ENCODE assay signal across 2 cellular contexts in the genomic region with DNA sequence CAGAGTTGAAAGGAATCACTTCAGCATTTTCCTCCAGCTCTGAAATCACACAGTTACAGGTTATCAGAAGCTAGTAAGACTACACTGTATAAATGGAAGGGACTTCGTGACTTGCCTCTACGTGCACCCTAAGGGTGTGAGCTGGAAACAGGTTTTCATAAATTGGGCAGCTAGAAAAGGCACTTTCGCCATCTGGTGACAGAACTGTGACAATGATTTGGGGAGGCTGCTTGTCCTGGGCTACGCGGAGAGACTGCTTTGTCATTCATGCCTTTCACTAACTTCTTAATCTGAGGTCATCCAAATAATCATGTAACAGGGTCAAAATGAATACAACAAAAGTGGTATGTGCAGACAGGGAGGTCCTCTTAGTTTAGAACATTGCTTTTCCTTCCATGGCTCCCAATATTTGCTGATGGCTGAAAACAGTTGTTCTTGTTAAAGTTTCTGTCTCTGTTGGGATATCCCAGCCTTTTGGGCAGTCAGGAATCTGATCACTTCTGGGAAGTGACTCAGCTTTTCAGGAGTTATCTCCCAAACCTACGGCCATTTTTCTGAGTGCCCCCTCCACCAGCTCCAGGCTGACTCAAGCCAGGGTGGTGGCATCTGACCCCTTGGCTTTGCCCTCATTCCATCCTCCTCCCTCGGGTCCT.
A peak's percentile ranks its signal among the peaks of the same experiment; 100 is the strongest.
TF ChIP-seq lines count a peak whose summit lies in the region.

No MANE protein-coding gene starts in this region.

TF ChIP-seq in GM23338, 12 proteins besides CTCF, POLR2A, EP300 and RAD21:
- TF ChIP-seq JUNB (IDR thresholded peaks at IDR 0.05; ENCODE audit: unreplicated experiment) = no peak
- no peak for TF ChIP-seq ZNF114 (CRISPR knock-in tag; IDR thresholded peaks at IDR 0.05)
- no peak for TF ChIP-seq EZH2 (IDR thresholded peaks at IDR 0.05; ENCODE audit: low read depth, unreplicated experiment)
- TF ChIP-seq EZH2phosphoT487 (IDR thresholded peaks at IDR 0.05; ENCODE audit: unreplicated experiment) = no peak
- no peak for TF ChIP-seq NANOG (IDR thresholded peaks at IDR 0.05; ENCODE audit: borderline replicate concordance)
- TF ChIP-seq, protein P1, sequence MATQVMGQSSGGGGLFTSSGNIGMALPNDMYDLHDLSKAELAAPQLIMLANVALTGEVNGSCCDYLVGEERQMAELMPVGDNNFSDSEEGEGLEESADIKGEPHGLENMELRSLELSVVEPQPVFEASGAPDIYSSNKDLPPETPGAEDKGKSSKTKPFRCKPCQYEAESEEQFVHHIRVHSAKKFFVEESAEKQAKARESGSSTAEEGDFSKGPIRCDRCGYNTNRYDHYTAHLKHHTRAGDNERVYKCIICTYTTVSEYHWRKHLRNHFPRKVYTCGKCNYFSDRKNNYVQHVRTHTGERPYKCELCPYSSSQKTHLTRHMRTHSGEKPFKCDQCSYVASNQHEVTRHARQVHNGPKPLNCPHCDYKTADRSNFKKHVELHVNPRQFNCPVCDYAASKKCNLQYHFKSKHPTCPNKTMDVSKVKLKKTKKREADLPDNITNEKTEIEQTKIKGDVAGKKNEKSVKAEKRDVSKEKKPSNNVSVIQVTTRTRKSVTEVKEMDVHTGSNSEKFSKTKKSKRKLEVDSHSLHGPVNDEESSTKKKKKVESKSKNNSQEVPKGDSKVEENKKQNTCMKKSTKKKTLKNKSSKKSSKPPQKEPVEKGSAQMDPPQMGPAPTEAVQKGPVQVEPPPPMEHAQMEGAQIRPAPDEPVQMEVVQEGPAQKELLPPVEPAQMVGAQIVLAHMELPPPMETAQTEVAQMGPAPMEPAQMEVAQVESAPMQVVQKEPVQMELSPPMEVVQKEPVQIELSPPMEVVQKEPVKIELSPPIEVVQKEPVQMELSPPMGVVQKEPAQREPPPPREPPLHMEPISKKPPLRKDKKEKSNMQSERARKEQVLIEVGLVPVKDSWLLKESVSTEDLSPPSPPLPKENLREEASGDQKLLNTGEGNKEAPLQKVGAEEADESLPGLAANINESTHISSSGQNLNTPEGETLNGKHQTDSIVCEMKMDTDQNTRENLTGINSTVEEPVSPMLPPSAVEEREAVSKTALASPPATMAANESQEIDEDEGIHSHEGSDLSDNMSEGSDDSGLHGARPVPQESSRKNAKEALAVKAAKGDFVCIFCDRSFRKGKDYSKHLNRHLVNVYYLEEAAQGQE (IDR thresholded peaks at IDR 0.05; ENCODE audit: unreplicated experiment) = no peak
- no peak for TF ChIP-seq ZNF331 (CRISPR knock-in tag; IDR thresholded peaks at IDR 0.05; ENCODE audit: low read depth)
- TF ChIP-seq, protein P2, sequence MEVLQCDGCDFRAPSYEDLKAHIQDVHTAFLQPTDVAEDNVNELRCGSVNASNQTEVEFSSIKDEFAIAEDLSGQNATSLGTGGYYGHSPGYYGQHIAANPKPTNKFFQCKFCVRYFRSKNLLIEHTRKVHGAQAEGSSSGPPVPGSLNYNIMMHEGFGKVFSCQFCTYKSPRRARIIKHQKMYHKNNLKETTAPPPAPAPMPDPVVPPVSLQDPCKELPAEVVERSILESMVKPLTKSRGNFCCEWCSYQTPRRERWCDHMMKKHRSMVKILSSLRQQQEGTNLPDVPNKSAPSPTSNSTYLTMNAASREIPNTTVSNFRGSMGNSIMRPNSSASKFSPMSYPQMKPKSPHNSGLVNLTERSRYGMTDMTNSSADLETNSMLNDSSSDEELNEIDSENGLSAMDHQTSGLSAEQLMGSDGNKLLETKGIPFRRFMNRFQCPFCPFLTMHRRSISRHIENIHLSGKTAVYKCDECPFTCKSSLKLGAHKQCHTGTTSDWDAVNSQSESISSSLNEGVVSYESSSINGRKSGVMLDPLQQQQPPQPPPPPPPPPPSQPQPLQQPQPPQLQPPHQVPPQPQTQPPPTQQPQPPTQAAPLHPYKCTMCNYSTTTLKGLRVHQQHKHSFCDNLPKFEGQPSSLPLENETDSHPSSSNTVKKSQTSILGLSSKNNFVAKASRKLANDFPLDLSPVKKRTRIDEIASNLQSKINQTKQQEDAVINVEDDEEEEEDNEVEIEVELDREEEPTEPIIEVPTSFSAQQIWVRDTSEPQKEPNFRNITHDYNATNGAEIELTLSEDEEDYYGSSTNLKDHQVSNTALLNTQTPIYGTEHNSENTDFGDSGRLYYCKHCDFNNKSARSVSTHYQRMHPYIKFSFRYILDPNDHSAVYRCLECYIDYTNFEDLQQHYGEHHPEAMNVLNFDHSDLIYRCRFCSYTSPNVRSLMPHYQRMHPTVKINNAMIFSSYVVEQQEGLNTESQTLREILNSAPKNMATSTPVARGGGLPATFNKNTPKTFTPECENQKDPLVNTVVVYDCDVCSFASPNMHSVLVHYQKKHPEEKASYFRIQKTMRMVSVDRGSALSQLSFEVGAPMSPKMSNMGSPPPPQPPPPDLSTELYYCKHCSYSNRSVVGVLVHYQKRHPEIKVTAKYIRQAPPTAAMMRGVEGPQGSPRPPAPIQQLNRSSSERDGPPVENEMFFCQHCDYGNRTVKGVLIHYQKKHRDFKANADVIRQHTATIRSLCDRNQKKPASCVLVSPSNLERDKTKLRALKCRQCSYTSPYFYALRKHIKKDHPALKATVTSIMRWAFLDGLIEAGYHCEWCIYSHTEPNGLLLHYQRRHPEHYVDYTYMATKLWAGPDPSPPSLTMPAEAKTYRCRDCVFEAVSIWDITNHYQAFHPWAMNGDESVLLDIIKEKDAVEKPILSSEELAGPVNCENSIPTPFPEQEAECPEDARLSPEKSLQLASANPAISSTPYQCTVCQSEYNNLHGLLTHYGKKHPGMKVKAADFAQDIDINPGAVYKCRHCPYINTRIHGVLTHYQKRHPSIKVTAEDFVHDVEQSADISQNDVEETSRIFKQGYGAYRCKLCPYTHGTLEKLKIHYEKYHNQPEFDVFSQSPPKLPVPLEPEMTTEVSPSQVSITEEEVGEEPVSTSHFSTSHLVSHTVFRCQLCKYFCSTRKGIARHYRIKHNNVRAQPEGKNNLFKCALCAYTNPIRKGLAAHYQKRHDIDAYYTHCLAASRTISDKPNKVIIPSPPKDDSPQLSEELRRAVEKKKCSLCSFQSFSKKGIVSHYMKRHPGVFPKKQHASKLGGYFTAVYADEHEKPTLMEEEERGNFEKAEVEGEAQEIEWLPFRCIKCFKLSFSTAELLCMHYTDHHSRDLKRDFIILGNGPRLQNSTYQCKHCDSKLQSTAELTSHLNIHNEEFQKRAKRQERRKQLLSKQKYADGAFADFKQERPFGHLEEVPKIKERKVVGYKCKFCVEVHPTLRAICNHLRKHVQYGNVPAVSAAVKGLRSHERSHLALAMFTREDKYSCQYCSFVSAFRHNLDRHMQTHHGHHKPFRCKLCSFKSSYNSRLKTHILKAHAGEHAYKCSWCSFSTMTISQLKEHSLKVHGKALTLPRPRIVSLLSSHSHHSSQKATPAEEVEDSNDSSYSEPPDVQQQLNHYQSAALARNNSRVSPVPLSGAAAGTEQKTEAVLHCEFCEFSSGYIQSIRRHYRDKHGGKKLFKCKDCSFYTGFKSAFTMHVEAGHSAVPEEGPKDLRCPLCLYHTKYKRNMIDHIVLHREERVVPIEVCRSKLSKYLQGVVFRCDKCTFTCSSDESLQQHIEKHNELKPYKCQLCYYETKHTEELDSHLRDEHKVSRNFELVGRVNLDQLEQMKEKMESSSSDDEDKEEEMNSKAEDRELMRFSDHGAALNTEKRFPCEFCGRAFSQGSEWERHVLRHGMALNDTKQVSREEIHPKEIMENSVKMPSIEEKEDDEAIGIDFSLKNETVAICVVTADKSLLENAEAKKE (CRISPR knock-in tag; IDR thresholded peaks at IDR 0.05) = no peak
- no peak for TF ChIP-seq STAT1 (IDR thresholded peaks at IDR 0.05; ENCODE audit: unreplicated experiment)
TF ChIP-seq in GM23338: peak in this region for 0.

TF ChIP-seq in H1, 55 proteins besides CTCF, POLR2A, EP300 and RAD21:
- peak; percentile 55; the same call in 1 of the 2 replicates for TF ChIP-seq JUND (IDR thresholded peaks at IDR 0.05; ENCODE audit: low read length)
- TF ChIP-seq, protein P3, sequence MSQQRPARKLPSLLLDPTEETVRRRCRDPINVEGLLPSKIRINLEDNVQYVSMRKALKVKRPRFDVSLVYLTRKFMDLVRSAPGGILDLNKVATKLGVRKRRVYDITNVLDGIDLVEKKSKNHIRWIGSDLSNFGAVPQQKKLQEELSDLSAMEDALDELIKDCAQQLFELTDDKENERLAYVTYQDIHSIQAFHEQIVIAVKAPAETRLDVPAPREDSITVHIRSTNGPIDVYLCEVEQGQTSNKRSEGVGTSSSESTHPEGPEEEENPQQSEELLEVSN (IDR thresholded peaks at IDR 0.05) = peak; percentile 48; the same call in 1 of the 2 replicates
- 0 out of 2 replicates have a peak, but pooled peaks have one; percentile 48 for TF ChIP-seq MAFK (IDR thresholded peaks at IDR 0.05; ENCODE audit: low read depth, low read length)
- peak; percentile 86 for TF ChIP-seq BACH1 (IDR thresholded peaks at IDR 0.05; ENCODE audit: low read length)
- TF ChIP-seq, protein P4, sequence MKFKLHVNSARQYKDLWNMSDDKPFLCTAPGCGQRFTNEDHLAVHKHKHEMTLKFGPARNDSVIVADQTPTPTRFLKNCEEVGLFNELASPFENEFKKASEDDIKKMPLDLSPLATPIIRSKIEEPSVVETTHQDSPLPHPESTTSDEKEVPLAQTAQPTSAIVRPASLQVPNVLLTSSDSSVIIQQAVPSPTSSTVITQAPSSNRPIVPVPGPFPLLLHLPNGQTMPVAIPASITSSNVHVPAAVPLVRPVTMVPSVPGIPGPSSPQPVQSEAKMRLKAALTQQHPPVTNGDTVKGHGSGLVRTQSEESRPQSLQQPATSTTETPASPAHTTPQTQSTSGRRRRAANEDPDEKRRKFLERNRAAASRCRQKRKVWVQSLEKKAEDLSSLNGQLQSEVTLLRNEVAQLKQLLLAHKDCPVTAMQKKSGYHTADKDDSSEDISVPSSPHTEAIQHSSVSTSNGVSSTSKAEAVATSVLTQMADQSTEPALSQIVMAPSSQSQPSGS (IDR thresholded peaks at IDR 0.05; ENCODE audit: low read length) = no peak; the same call in 1 of the 2 replicates
- TF ChIP-seq, protein P5, sequence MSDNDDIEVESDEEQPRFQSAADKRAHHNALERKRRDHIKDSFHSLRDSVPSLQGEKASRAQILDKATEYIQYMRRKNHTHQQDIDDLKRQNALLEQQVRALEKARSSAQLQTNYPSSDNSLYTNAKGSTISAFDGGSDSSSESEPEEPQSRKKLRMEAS (IDR thresholded peaks at IDR 0.05) = peak; percentile 18; the same call in 1 of the 2 replicates
